11 cellular contexts compared by ENCODE assay signal in the genomic region with DNA sequence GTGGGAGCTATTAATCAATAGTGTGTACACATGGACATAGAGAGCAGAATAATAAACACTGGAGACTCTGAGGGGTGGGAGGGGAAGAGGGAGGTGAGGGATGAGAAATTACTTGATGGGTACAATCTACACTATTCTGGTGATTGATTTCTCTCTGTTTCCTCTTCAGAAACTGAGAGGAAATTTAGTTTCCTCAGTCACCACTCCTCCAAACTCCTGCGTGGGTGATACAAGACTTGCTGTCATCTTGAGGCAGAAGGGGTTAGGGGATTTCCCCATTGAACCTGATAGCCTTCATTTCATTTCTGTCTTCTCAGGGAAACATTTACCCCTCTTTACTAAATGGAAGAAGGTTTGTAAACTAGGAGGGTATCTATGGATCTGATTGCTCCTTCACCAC.
A peak's percentile ranks its signal among the peaks of the same experiment; 100 is the strongest.
DNase-seq lines count a peak whose midpoint lies in the region; ATAC-seq lines count a peak whose summit lies in the region.
"Had no signal": no experiment of that assay in that cellular context is flagged by ENCODE, and none has a peak within 500 bp of the region (broad histone marks: within the 10 kb centered on the region; RNA-seq: fewer than 3 reads in every experiment).

No MANE protein-coding gene starts in this region.

- no peak overlapping the region for H3K4me3 ChIP-seq in SJCRH30
- H3K4me3 ChIP-seq: A549 had no signal

- DNase-seq in activated CD4-positive, alpha-beta T cell treated with anti-CD3 and anti-CD28 coated beads for 24 hours (ENCODE audit: low read depth in 2 of 2), result peak; percentile 15 to 19
- no peak for DNase-seq in activated CD4-positive, alpha-beta T cell treated with anti-CD3 and anti-CD28 coated beads for 1 hour
- DNase-seq in activated CD4-positive, alpha-beta T cell treated with anti-CD3 and anti-CD28 coated beads, Interleukin-2, amount 50 U/mL, for 48 hours, result peak; percentile 40 to 64
- peak; percentile 51 for DNase-seq in stimulated activated CD8-positive, alpha-beta memory T cell treated with anti-CD3 and anti-CD28 coated beads, Interleukin-4, amount 100 ng/mL, for 48 hours
- DNase-seq in NCI-H2171 (lab: John Stamatoyannopoulos, UW) (no peak), SJCRH30 (no peak), iPS-NIHi11 (ENCODE audit: low spot score) (no peak)
- DNase-seq: erythroblast, midbrain had no signal

- no peaks in the 10 kb centered on the region for H3K4me1 ChIP-seq in SJCRH30
- H3K4me1 ChIP-seq: A549 had no signal

- no peaks in the 10 kb centered on the region; the same call in 1 of the 2 replicates for H3K9me3 ChIP-seq in SJCRH30 (replicated peaks)
- H3K9me3 ChIP-seq: A549 had no signal

- H3K27me3 ChIP-seq in SJCRH30, result no peaks in the 10 kb centered on the region

- ATAC-seq in HG02798 (IDR thresholded peaks at IDR 0.05; ENCODE audit: poor library complexity, unreplicated experiment), result peak; percentile 86
- ATAC-seq: A549 had no signal

- no peaks in the 10 kb centered on the region for H3K36me3 ChIP-seq in SJCRH30

- no peak overlapping the region for H3K27ac ChIP-seq in SJCRH30
- H3K27ac ChIP-seq: A549 had no signal

Comparison
In these comparisons a context has a peak if more than half of its experiments do, and no peak if none do; other contexts are left out.
1. DNase-seq: peak in activated CD4-positive, alpha-beta T cell treated with anti-CD3 and anti-CD28 coated beads for 24 hours (2 of 2), activated CD4-positive, alpha-beta T cell treated with anti-CD3 and anti-CD28 coated beads, Interleukin-2, amount 50 U/mL, for 48 hours (2 of 2) and stimulated activated CD8-positive, alpha-beta memory T cell treated with anti-CD3 and anti-CD28 coated beads, Interleukin-4, amount 100 ng/mL, for 48 hours (single experiment); none in activated CD4-positive, alpha-beta T cell treated with anti-CD3 and anti-CD28 coated beads for 1 hour (single experiment), NCI-H2171 (single experiment), SJCRH30 (0 of 2) and iPS-NIHi11 (single experiment).